ENCODE assay signal across 8 cellular contexts in genomic region chrX:16712825-16713155, GRCh38. TPM values are rescaled to one million over a fixed set of nuclear protein-coding genes. Genes with fewer than 3 reads are reported as not detected.
DNase-seq lines count a peak whose midpoint lies in the region; ATAC-seq and TF ChIP-seq lines count a peak whose summit lies in the region.

No MANE protein-coding gene starts in this region.

- H3K36me3 Mint-ChIP-seq in activated CD4-positive, alpha-beta memory T cell treated with anti-CD3 and anti-CD28 coated beads, Interleukin-2, amount 10 ng/mL, durations not matched to agents 7 days and 5 days (ENCODE audit: low read depth): peaks cover 5% of the 10 kb centered on the region

- peak overlapping the region; percentile 69 for H3K9ac ChIP-seq in smooth muscle cell (ENCODE audit: low read depth)

- H3K27me3 ChIP-seq in right cardiac atrium (ENCODE audit: control insufficient read depth, insufficient read depth) (no peaks in the 10 kb centered on the region), smooth muscle cell (ENCODE audit: low read depth) (no peaks in the 10 kb centered on the region)

- 15% methylated on average over 10 of the region's 10 CpGs for WGBS in right cardiac atrium
- WGBS in smooth muscle cell (ENCODE audit: low lambda C conversion rate): 38% methylated on average over 10 of the region's 10 CpGs

- H2AFZ ChIP-seq in smooth muscle cell (ENCODE audit: low read depth): peak overlapping the region; percentile 100

- H3K27ac Mint-ChIP-seq in activated CD4-positive, alpha-beta memory T cell treated with anti-CD3 and anti-CD28 coated beads, Interleukin-2, amount 10 ng/mL, durations not matched to agents 7 days and 5 days: peak overlapping the region; percentile 47

- H3K4me2 ChIP-seq in smooth muscle cell: peak overlapping the region; percentile 95

- peaks cover 12% of the 10 kb centered on the region for H3K4me1 Mint-ChIP-seq in activated CD4-positive, alpha-beta memory T cell treated with anti-CD3 and anti-CD28 coated beads, Interleukin-2, amount 10 ng/mL, durations not matched to agents 7 days and 5 days

- peaks cover 7% of the 10 kb centered on the region for H3K79me2 ChIP-seq in smooth muscle cell (ENCODE audit: low read depth)

- H3K36me3 ChIP-seq in smooth muscle cell (ENCODE audit: low read depth): no peaks in the 10 kb centered on the region

- intact Hi-C loops in right cardiac atrium (cut with DNase I): no loop called here

- H4K20me1 ChIP-seq in smooth muscle cell (ENCODE audit: low read depth): no peaks in the 10 kb centered on the region

- CTCF ChIA-PET in activated CD4-positive, alpha-beta memory T cell treated with anti-CD3 and anti-CD28 coated beads, Interleukin-2, amount 10 ng/mL, durations not matched to agents 7 days and 5 days (lab: Charles Lee): interaction anchor here (1.4 kb wide), 1 partner anchor 17 kb away, joined by 5 read pairs; no protein-coding TSS in a partner anchor

- no peaks in the 10 kb centered on the region for H3K27me3 Mint-ChIP-seq in activated CD4-positive, alpha-beta memory T cell treated with anti-CD3 and anti-CD28 coated beads, Interleukin-2, amount 10 ng/mL, durations not matched to agents 7 days and 5 days

- TF ChIP-seq CTCF in smooth muscle cell (IDR thresholded peaks at IDR 0.05; ENCODE audit: borderline replicate concordance, insufficient read depth, poor library complexity, severe bottlenecking): no peak

- no peaks in the 10 kb centered on the region for H3K4me1 ChIP-seq in right cardiac atrium (ENCODE audit: control insufficient read depth, insufficient read depth, low read length)
- H3K4me1 ChIP-seq in smooth muscle cell (ENCODE audit: low read depth): peaks cover 6% of the 10 kb centered on the region

- peak; percentile 47 for DNase-seq in NCI-H510A treated with DMSO at 0.1 percent for 48 hours (lab: John Stamatoyannopoulos, UW)
- DNase-seq in NCI-H510A (lab: John Stamatoyannopoulos, UW): no peak
- no peak for DNase-seq in activated CD4-positive, alpha-beta memory T cell treated with anti-CD3 and anti-CD28 coated beads, Interleukin-2, amount 10 ng/mL, durations not matched to agents 7 days and 5 days
- no peak for DNase-seq in right cardiac atrium
- no peak for DNase-seq in smooth muscle cell (lab: John Stamatoyannopoulos, UW; ENCODE audit: unreplicated experiment)
- no peak for DNase-seq in A172 (ENCODE audit: low spot score)
- DNase-seq in NCI-H524 treated with DMSO at 0.1 percent for 48 hours (lab: John Stamatoyannopoulos, UW): no peak

- POLR2A ChIA-PET in activated CD4-positive, alpha-beta memory T cell treated with anti-CD3 and anti-CD28 coated beads, Interleukin-2, amount 10 ng/mL, durations not matched to agents 7 days and 5 days (lab: Charles Lee): no interaction called here

- H3K27ac ChIP-seq in right cardiac atrium (ENCODE audit: low read length) (peak overlapping the region; percentile 20), smooth muscle cell (ENCODE audit: low read depth) (peak overlapping the region; percentile 38)

- H3F3A ChIP-seq in smooth muscle cell (ENCODE audit: low read depth): no peaks in the 10 kb centered on the region

- H3K4me3 Mint-ChIP-seq in activated CD4-positive, alpha-beta memory T cell treated with anti-CD3 and anti-CD28 coated beads, Interleukin-2, amount 10 ng/mL, durations not matched to agents 7 days and 5 days: peak overlapping the region; percentile 81

- peak overlapping the region; percentile 67 for H3K4me3 ChIP-seq in right cardiac atrium (ENCODE audit: low read length)
- H3K4me3 ChIP-seq in smooth muscle cell: peak overlapping the region; percentile 86

- H3K9me3 ChIP-seq in right cardiac atrium (ENCODE audit: control insufficient read depth, low read length) (no peaks in the 10 kb centered on the region), smooth muscle cell (replicated peaks; ENCODE audit: low read depth) (no peaks in the 10 kb centered on the region)

- no peaks in the 10 kb centered on the region for H3K9me3 Mint-ChIP-seq in activated CD4-positive, alpha-beta memory T cell treated with anti-CD3 and anti-CD28 coated beads, Interleukin-2, amount 10 ng/mL, durations not matched to agents 7 days and 5 days

- ATAC-seq in HG02884 (IDR thresholded peaks at IDR 0.05; ENCODE audit: unreplicated experiment) (peak; percentile 18), right cardiac atrium (peak; percentile 64)

RNA-seq across cellular contexts. Expression of gene CTPS2, which starts 0.3 kb away (rescaled TPM):
- 1 to 10 TPM; 4.8 to 5.1 TPM for total RNA-seq in activated CD4-positive, alpha-beta memory T cell treated with anti-CD3 and anti-CD28 coated beads, Interleukin-2, amount 10 ng/mL, durations not matched to agents 7 days and 5 days
- 1 to 10 TPM; 6.1 to 6.8 (median 6.2) TPM for total RNA-seq in right cardiac atrium
- polyA plus RNA-seq in right cardiac atrium: 4.0 TPM
- total RNA-seq in smooth muscle cell: 37.1 and 45.1 TPM in 2 replicates
- 19.4 and 20.6 TPM in 2 replicates for polyA plus RNA-seq in smooth muscle cell
- 30.0 and 32.9 TPM in 2 replicates for total RNA-seq in A172 (2014; rRNA removed; shearing (Covaris generic))

RNA-seq across cellular contexts. Expression of gene SYAP1, which starts 6.6 kb away (rescaled TPM):
- total RNA-seq in activated CD4-positive, alpha-beta memory T cell treated with anti-CD3 and anti-CD28 coated beads, Interleukin-2, amount 10 ng/mL, durations not matched to agents 7 days and 5 days: 10 to 100 TPM; 16.4 to 19.2 TPM
- 10 to 100 TPM; 16.3 to 24.9 (median 17.3) TPM for total RNA-seq in right cardiac atrium
- polyA plus RNA-seq in right cardiac atrium: 11.4 TPM
- 52.3 and 64.0 TPM in 2 replicates for total RNA-seq in smooth muscle cell
- 52.8 and 54.2 TPM in 2 replicates for polyA plus RNA-seq in smooth muscle cell
- 50.1 and 53.8 TPM in 2 replicates for total RNA-seq in A172 (2014; rRNA removed; shearing (Covaris generic))
